In genomic region chr1:229947968-229948367, GRCh38 we compare ENCODE assay signal across 14 cellular contexts.
DNase-seq lines count a peak whose midpoint lies in the region; ATAC-seq and TF ChIP-seq lines count a peak whose summit lies in the region.
"Had no signal": no experiment of that assay in that cellular context is flagged by ENCODE, and none has a peak within 500 bp of the region (broad histone marks: within the 10 kb centered on the region; RNA-seq: fewer than 3 reads in every experiment).

No MANE protein-coding gene starts in this region.

- no peaks in the 10 kb centered on the region for H3K9me3 Mint-ChIP-seq in stimulated activated memory B cell treated with anti-CD40 and anti-IgM and Interleukin-4, amounts not matched to agents 10 μg/mL and 1 μg/mL and 100 μg/mL, for 72 hours

- no peaks in the 10 kb centered on the region for H3K36me3 Mint-ChIP-seq in stimulated activated memory B cell treated with anti-CD40 and anti-IgM and Interleukin-4, amounts not matched to agents 10 μg/mL and 1 μg/mL and 100 μg/mL, for 72 hours

- H3K27ac Mint-ChIP-seq in stimulated activated memory B cell treated with anti-CD40 and anti-IgM and Interleukin-4, amounts not matched to agents 10 μg/mL and 1 μg/mL and 100 μg/mL, for 72 hours: no peak overlapping the region

- no peak for ATAC-seq in GM18868 (IDR thresholded peaks at IDR 0.05; ENCODE audit: unreplicated experiment)
- ATAC-seq in HG02852 (IDR thresholded peaks at IDR 0.05; ENCODE audit: unreplicated experiment): no peak
- ATAC-seq in stimulated activated memory B cell treated with anti-CD40 and anti-IgM and Interleukin-4, amounts not matched to agents 10 μg/mL and 1 μg/mL and 100 μg/mL, for 72 hours: no peak
- ATAC-seq: K562 had no signal

- H3K4me3 ChIP-seq in astrocyte of the spinal cord (ENCODE audit: low read depth, low read length) (no peak overlapping the region), fibroblast of mammary gland (ENCODE audit: control insufficient read depth, low read depth, low read length) (no peak overlapping the region)
- H3K4me3 ChIP-seq: K562 had no signal

- H3K27me3 Mint-ChIP-seq in stimulated activated memory B cell treated with anti-CD40 and anti-IgM and Interleukin-4, amounts not matched to agents 10 μg/mL and 1 μg/mL and 100 μg/mL, for 72 hours: peaks cover 6% of the 10 kb centered on the region

- DNase-seq in EH (ENCODE audit: low read depth) (peak; percentile 7), NCI-H226 (peak; percentile 1), astrocyte of the spinal cord (ENCODE audit: low read depth, low spot score) (peak; percentile 24), fibroblast of mammary gland (ENCODE audit: low read depth) (peak; percentile 6), SW 1271 (lab: John Stamatoyannopoulos, UW) (no peak)
- DNase-seq: Caco-2, GDM1, HCEC 1CT, NCI-H1092, NCI-H187 had no signal

- in situ Hi-C loops in astrocyte of the spinal cord (cut with HindIII; ENCODE audit: low sequenced_read_pairs): no loop called here

- peaks cover 10% of the 10 kb centered on the region for H3K4me1 Mint-ChIP-seq in stimulated activated memory B cell treated with anti-CD40 and anti-IgM and Interleukin-4, amounts not matched to agents 10 μg/mL and 1 μg/mL and 100 μg/mL, for 72 hours

- no peak overlapping the region for H3K4me3 Mint-ChIP-seq in stimulated activated memory B cell treated with anti-CD40 and anti-IgM and Interleukin-4, amounts not matched to agents 10 μg/mL and 1 μg/mL and 100 μg/mL, for 72 hours

- TF ChIP-seq CTCF in astrocyte of the spinal cord (IDR thresholded peaks at IDR 0.05; ENCODE audit: low read depth, low read length): no peak
- TF ChIP-seq CTCF in fibroblast of mammary gland (conservative IDR thresholded peaks at IDR 0.05; ENCODE audit: control insufficient read depth, insufficient read depth, low read depth, low read length): no peak

Comparison
In these comparisons a context has a peak if more than half of its experiments do, and no peak if none do; other contexts are left out.
1. DNase-seq: peak in EH (single experiment), NCI-H226 (single experiment), astrocyte of the spinal cord (single experiment) and fibroblast of mammary gland (single experiment); none in SW 1271 (0 of 2).